ENCODE assay signal across 18 cellular contexts in the genomic region with DNA sequence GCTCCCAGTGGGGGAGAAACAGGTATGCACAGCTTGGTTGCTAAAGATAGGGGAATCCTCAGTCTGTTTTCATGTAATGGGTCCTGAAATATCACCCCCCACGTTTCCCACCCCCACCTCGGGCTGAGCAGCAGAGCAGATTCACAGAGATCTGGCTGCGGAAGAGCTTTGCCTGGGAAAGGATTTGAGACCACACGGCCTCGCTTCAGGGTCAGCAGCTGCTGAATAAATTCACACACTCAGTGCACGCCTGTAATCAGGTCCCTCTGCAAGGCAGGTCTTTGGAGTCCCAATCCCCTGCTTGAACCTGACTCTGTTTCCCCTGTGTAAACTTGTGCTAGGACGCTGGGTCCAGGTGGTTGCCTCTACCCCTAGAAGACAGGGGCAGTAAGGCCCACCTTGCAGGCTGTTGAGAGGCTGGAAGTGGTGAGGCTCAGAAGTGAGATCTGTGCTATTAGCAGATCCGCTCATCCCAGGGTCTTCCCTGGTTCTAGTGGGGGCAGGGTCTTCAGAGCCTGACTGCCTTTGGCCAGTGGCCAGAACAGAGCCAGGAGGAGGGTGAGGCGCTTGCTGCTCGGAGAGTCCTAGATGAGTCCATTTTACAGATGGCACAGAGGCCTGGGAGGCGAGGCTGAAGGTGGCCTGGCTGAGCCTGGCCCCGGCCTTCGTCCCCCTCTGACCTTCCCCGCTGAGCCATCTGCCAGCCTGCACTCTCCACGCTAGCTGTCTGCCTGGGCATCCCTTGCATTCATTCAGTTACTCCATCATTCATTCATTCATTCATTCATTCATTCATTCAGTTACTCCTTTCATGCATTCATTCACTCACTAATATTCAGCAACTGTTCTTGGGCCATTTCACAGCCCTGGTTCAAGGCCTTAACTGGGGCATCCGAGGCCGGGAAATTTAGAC.
"Had no signal": no experiment of that assay in that cellular context is flagged by ENCODE, and none has a peak within 500 bp of the region (broad histone marks: within the 10 kb centered on the region; RNA-seq: fewer than 3 reads in every experiment).

No MANE protein-coding gene starts in this region.

- H3K4me1 ChIP-seq: foreskin keratinocyte, thyroid gland, upper lobe of right lung had no signal

- H3K27ac ChIP-seq: body of pancreas, cardiac muscle cell, foreskin keratinocyte, thyroid gland, upper lobe of right lung had no signal

- ATAC-seq: activated naive CD8-positive, alpha-beta T cell treated with anti-CD3 and anti-CD28 coated beads, Interleukin-2, amount 50 U/mL, for 24 hours; body of pancreas; foreskin keratinocyte had no signal

- H3K27me3 ChIP-seq: body of pancreas, cardiac muscle cell, thyroid gland, upper lobe of right lung had no signal

- DNase-seq: activated CD4-positive, alpha-beta memory T cell treated with anti-CD3 and anti-CD28 coated beads for 36 hours; activated CD4-positive, alpha-beta T cell treated with anti-CD3 and anti-CD28 coated beads for 4 hours; activated CD4-positive, CD25-positive, alpha-beta regulatory T cell; activated naive CD4-positive, alpha-beta T cell treated with anti-CD3 and anti-CD28 coated beads, Interleukin-2, amount 50 U/mL, for 16 hours; activated naive CD8-positive, alpha-beta T cell treated with anti-CD3 and anti-CD28 coated beads, Interleukin-2, amount 50 U/mL, for 24 hours; activated T-cell treated with anti-CD3 and anti-CD28 coated beads, Interleukin-2, amount 50 U/mL, for 48 hours; body of pancreas; effector CD8-positive, alpha-beta T cell; foreskin keratinocyte; immature natural killer cell; nephron progenitor cell; occipital lobe; stimulated activated CD4-positive, alpha-beta T cell treated with anti-CD3 and anti-CD28 coated beads, Interleukin-4, amount 100 ng/mL, for 24 hours; substantia nigra; T1000; thyroid gland; upper lobe of right lung had no signal

- H3K4me3 ChIP-seq: body of pancreas, cardiac muscle cell, thyroid gland, upper lobe of right lung had no signal

- H3K36me3 ChIP-seq: cardiac muscle cell, thyroid gland, upper lobe of right lung had no signal

- H3K9me3 ChIP-seq: body of pancreas, thyroid gland, upper lobe of right lung had no signal
